12 cellular contexts compared by ENCODE assay signal in genomic region chr1:200749090-200749489, GRCh38.
"Had no signal": no experiment of that assay in that cellular context is flagged by ENCODE, and none has a peak within 500 bp of the region (broad histone marks: within the 10 kb centered on the region; RNA-seq: fewer than 3 reads in every experiment).

No MANE protein-coding gene starts in this region.

- DNase-seq: activated CD4-positive, alpha-beta T cell treated with anti-CD3 and anti-CD28 coated beads, Interleukin-2, amount 10 ng/mL, durations not matched to agents 7 days and 5 days; activated CD4-positive, CD25-positive, alpha-beta regulatory T cell; activated CD8-positive, alpha-beta memory T cell treated with anti-CD3 and anti-CD28 coated beads for 24 hours; activated naive CD4-positive, alpha-beta T cell treated with anti-CD3 and anti-CD28 coated beads, Interleukin-2, amount 10 ng/mL, durations not matched to agents 7 days and 5 days; adrenal gland; body of pancreas; left colon; stimulated activated CD4-positive, alpha-beta T cell treated with anti-CD3 and anti-CD28 coated beads, Interleukin-1b, Interleukin-23, amount 100 ng/mL, for 48 hours; stimulated activated naive B cell treated with anti-CD40 and anti-IgM and Interleukin-4, amounts not matched to agents 10 μg/mL and 1 μg/mL and 100 μg/mL, for 72 hours; T-helper 2 cell; trophoblast cell had no signal

- H3K4me1 ChIP-seq: body of pancreas had no signal

- H3K4me3 ChIP-seq: adrenal gland, body of pancreas, lung had no signal

- ATAC-seq: body of pancreas; left colon; stimulated activated naive B cell treated with anti-CD40 and anti-IgM and Interleukin-4, amounts not matched to agents 10 μg/mL and 1 μg/mL and 100 μg/mL, for 72 hours had no signal

- H3K9me3 ChIP-seq: adrenal gland, body of pancreas had no signal

- H3K27ac ChIP-seq: adrenal gland, body of pancreas had no signal
